8 cellular contexts compared by ENCODE assay signal in genomic region chr5:134125195-134126015, GRCh38. TPM values are rescaled to one million over a fixed set of nuclear protein-coding genes. Genes with fewer than 3 reads are reported as not detected.
DNase-seq lines count a peak whose midpoint lies in the region; ATAC-seq and TF ChIP-seq lines count a peak whose summit lies in the region.

No MANE protein-coding gene starts in this region.

- no TSS peak for BruUV-seq in A673 (replicated peaks; lab: Mats Ljungman, UMichigan)

- peak in 2 of 3 donors; percentile 6 to 9 for ATAC-seq in natural killer cell

- no peaks in the 10 kb centered on the region for H3K79me2 ChIP-seq in MM.1S (ENCODE audit: low read length)

- H3K9me3 ChIP-seq in MM.1S (replicated peaks; ENCODE audit: insufficient read depth, low read length), result no peaks in the 10 kb centered on the region
- no peaks in the 10 kb centered on the region for H3K9me3 ChIP-seq in A673 (ENCODE audit: low read depth, low read length, poor library complexity, severe bottlenecking)

- H3K9ac ChIP-seq in MM.1S (ENCODE audit: low read length), result no peak overlapping the region

- H3K4me1 Mint-ChIP-seq in natural killer cell, result peaks cover 50 to 74% of the 10 kb centered on the region in 2 donors
- peaks cover 28% of the 10 kb centered on the region for H3K4me1 Mint-ChIP-seq in T-helper 2 cell treated with Interferon-gamma antibody and Interleukin-4, amounts not matched to agents 5 μg/mL and 100 μg/mL, for 36 hours (ENCODE audit: low read depth)

- H3K4me1 ChIP-seq in MM.1S (ENCODE audit: low read length), result peaks cover 16% of the 10 kb centered on the region
- H3K4me1 ChIP-seq in A673 (ENCODE audit: insufficient read depth, low read length, poor library complexity, severe bottlenecking), result no peaks in the 10 kb centered on the region

- H3K27ac ChIP-seq in coronary artery, result peak overlapping the region; percentile 71 to 83
- no peak overlapping the region for H3K27ac ChIP-seq in MM.1S (ENCODE audit: low read length)
- H3K27ac ChIP-seq in A673 (ENCODE audit: low read depth, low read length, poor library complexity, severe bottlenecking), result no peak overlapping the region

- H3K4me2 ChIP-seq in MM.1S (ENCODE audit: low read depth, low read length), result no peak overlapping the region

- no peaks in the 10 kb centered on the region for H3K27me3 Mint-ChIP-seq in natural killer cell (ENCODE audit: low read depth in 2 of 2)
- peaks cover 16% of the 10 kb centered on the region for H3K27me3 Mint-ChIP-seq in T-helper 2 cell treated with Interferon-gamma antibody and Interleukin-4, amounts not matched to agents 5 μg/mL and 100 μg/mL, for 36 hours (ENCODE audit: low read depth)

- intact Hi-C loops in natural killer cell (cut with micrococcal nuclease) (no loop called here), A673 (cut with micrococcal nuclease; ENCODE audit: unreplicated experiment) (no loop called here)

- DNase-seq in AG20443 (ENCODE audit: low spot score) (peak; percentile 86), NCI-H69 (lab: John Stamatoyannopoulos, UW) (peak; percentile 63), coronary artery (ENCODE audit: low spot score) (no peak), natural killer cell (no peak), MM.1S (no peak), A673 (ENCODE audit: low spot score) (no peak), 8988T (no peak)
- no peak for DNase-seq in T-helper 2 cell treated with Interferon-gamma antibody and Interleukin-4, amounts not matched to agents 5 μg/mL and 100 μg/mL, for 36 hours (ENCODE audit: low spot score)

- no peaks in the 10 kb centered on the region for H4K20me1 ChIP-seq in MM.1S (ENCODE audit: insufficient read depth, low read length)

- H3K36me3 Mint-ChIP-seq in natural killer cell, result no peaks in the 10 kb centered on the region
- H3K36me3 Mint-ChIP-seq in T-helper 2 cell treated with Interferon-gamma antibody and Interleukin-4, amounts not matched to agents 5 μg/mL and 100 μg/mL, for 36 hours (ENCODE audit: low read depth), result peaks cover 22% of the 10 kb centered on the region

- peak overlapping the region; percentile 60 for H3K4me3 Mint-ChIP-seq in natural killer cell
- H3K4me3 Mint-ChIP-seq in T-helper 2 cell treated with Interferon-gamma antibody and Interleukin-4, amounts not matched to agents 5 μg/mL and 100 μg/mL, for 36 hours, result no peak overlapping the region

- no peaks in the 10 kb centered on the region for H3K27me3 ChIP-seq in MM.1S (replicated peaks; ENCODE audit: insufficient read depth, low read length)
- no peaks in the 10 kb centered on the region for H3K27me3 ChIP-seq in A673 (replicated peaks; ENCODE audit: insufficient read depth, low read depth, low read length, poor library complexity)

- POLR2A ChIA-PET in A673 (lab: Charles Lee; ENCODE audit: low non-redundant PET), result no interaction called here

- no peak for TF ChIP-seq CTCF in coronary artery (IDR thresholded peaks at IDR 0.05)
- TF ChIP-seq CTCF in natural killer cell (IDR thresholded peaks at IDR 0.05), result no peak
- TF ChIP-seq CTCF in MM.1S (IDR thresholded peaks at IDR 0.05; ENCODE audit: low read length), result no peak
- no peak for TF ChIP-seq CTCF in A673 (conservative IDR thresholded peaks at IDR 0.05; ENCODE audit: low read depth, low read length)

- no peaks in the 10 kb centered on the region for H3K9me3 Mint-ChIP-seq in natural killer cell
- no peaks in the 10 kb centered on the region for H3K9me3 Mint-ChIP-seq in T-helper 2 cell treated with Interferon-gamma antibody and Interleukin-4, amounts not matched to agents 5 μg/mL and 100 μg/mL, for 36 hours

- no peaks in the 10 kb centered on the region for H3F3A ChIP-seq in MM.1S (ENCODE audit: insufficient read depth, low read length)

- H3K9me2 ChIP-seq in MM.1S (replicated peaks; ENCODE audit: insufficient read depth, low read length), result no peaks in the 10 kb centered on the region

- H3K36me3 ChIP-seq in MM.1S (replicated peaks; ENCODE audit: insufficient read depth, low read length) (no peaks in the 10 kb centered on the region), A673 (ENCODE audit: insufficient read depth, low read length, poor library complexity, severe bottlenecking) (peaks cover 3% of the 10 kb centered on the region)

- no peak overlapping the region for H3K4me3 ChIP-seq in coronary artery
- no peak overlapping the region for H3K4me3 ChIP-seq in MM.1S (ENCODE audit: low read length)
- H3K4me3 ChIP-seq in A673 (ENCODE audit: low read depth, low read length, poor library complexity, severe bottlenecking), result no peak overlapping the region

- no peak overlapping the region for H2AFZ ChIP-seq in MM.1S (ENCODE audit: low read length)

- H3K27ac Mint-ChIP-seq in natural killer cell, result peak overlapping the region; percentile 80 to 98
- H3K27ac Mint-ChIP-seq in T-helper 2 cell treated with Interferon-gamma antibody and Interleukin-4, amounts not matched to agents 5 μg/mL and 100 μg/mL, for 36 hours, result no peak overlapping the region

- CTCF ChIA-PET in A673 (lab: Charles Lee), result interaction anchor here (0.6 kb wide), 1 partner anchor 119 kb away, joined by 7 read pairs; no protein-coding TSS in a partner anchor

RNA-seq across cellular contexts. Expression of gene TCF7, which starts 10.9 kb away (rescaled TPM):
- total RNA-seq in natural killer cell, result 100 to 1,000 TPM in 2 of 3 donors, 10 to 100 TPM in 1; 97.7 to 203 (median 158) TPM
- total RNA-seq in A673 (2021), result 2.4 and 3.3 TPM in 2 replicates

RNA-seq across cellular contexts. Expression of gene SKP1, which starts 51.3 kb away (rescaled TPM):
- total RNA-seq in natural killer cell (100 to 1,000 TPM; 301 to 338 (median 315) TPM), A673 (2021) (409 and 465 TPM in 2 replicates)

Comparison
In these comparisons a context has a peak if more than half of its experiments do, and no peak if none do; other contexts are left out.
1. DNase-seq: peak in AG20443 (single experiment) and NCI-H69 (single experiment); none in coronary artery (single experiment), natural killer cell (single experiment), MM.1S (single experiment), A673 (single experiment), T-helper 2 cell treated with Interferon-gamma antibody and Interleukin-4, amounts not matched to agents 5 μg/mL and 100 μg/mL, for 36 hours (single experiment) and 8988T (single experiment).
2. H3K27ac ChIP-seq: peak in coronary artery (2 of 2); none in MM.1S (single experiment) and A673 (single experiment).
3. RNA of gene TCF7, which starts 10.9 kb away (total RNA-seq): 97.7 to 203 TPM in natural killer cell; 2.4 to 3.3 TPM in A673; every median in the first group is over 10 times any median in the second.